In the genomic region with DNA sequence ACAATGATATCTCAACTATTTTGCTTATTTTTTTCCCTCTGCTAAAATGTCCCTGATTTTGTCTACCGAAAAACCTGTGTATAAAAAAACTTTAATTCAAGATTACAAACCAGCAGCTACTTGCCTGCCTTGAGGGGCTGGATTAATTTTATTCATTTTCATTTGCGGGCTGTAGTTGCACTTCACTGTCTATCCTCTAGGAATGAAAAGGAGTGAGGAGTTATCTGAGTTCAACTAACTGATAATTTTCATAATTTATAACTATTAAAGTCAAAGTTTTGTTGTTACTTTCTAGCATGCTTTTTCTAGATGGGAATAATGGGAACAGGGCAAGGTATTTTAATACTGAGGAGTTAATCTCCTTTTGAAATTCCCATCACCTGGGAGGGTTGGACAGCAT, we compare ENCODE assay signal across 8 cellular contexts. TPM values are rescaled to one million over a fixed set of nuclear protein-coding genes. Genes with fewer than 3 reads are reported as not detected.
DNase-seq lines count a peak whose midpoint lies in the region; FAIRE-seq and TF ChIP-seq lines count a peak whose summit lies in the region.
"Not testable (repeated sequence)": the region's sequence is repeated elsewhere in the genome, so short reads cannot be mapped to it uniquely, and the experiment has no call there.

No MANE protein-coding gene starts in this region.

- DNase-seq in DMS 273 (lab: John Stamatoyannopoulos, UW; ENCODE audit: unreplicated experiment) (peak; percentile 30), NCI-H82 (lab: John Stamatoyannopoulos, UW) (peak; percentile 2), SK-MEL-5 (ENCODE audit: low read depth, low spot score) (peak; percentile 13), astrocyte of the hippocampus (ENCODE audit: low read depth, low spot score) (peak; percentile 7)
- not testable (repeated sequence) for DNase-seq in HFFc6; H1 (ENCODE audit: low read depth in 1 of 2, low spot score in 2 of 2); glutamatergic neuron; progenitor cell of endocrine pancreas (ENCODE audit: low spot score, unreplicated experiment)

- CTCF ChIA-PET in H1 (lab: Charles Lee; ENCODE audit: partially characterized antibody), result not testable (repeated sequence)

- not testable (repeated sequence) for H2BK15ac ChIP-seq in H1 (ENCODE audit: low read length)

- not testable (repeated sequence) for H2BK12ac ChIP-seq in H1 (ENCODE audit: low read depth, low read length)

- H3K4me3 ChIP-seq in H1 (ENCODE audit: extremely low read depth in 1 of 4, insufficient read depth in 2 of 4, low read depth in 3 of 4, low read length in 4 of 4), result not testable (repeated sequence)

- not testable (repeated sequence) for H3K27ac ChIP-seq in H1 (ENCODE audit: low read depth, low read length)

- not testable (repeated sequence) for H3K14ac ChIP-seq in H1 (ENCODE audit: insufficient read length)

- peaks cover 14% of the 10 kb centered on the region for H3K27me3 Mint-ChIP-seq in HFFc6 (ENCODE audit: insufficient read depth)
- not testable (repeated sequence) for H3K27me3 Mint-ChIP-seq in glutamatergic neuron (ENCODE audit: unreplicated experiment); progenitor cell of endocrine pancreas

- POLR2A ChIA-PET in H1 (lab: Charles Lee; ENCODE audit: partially characterized antibody), result not testable (repeated sequence)

- peak; percentile 46 for TF ChIP-seq CTCF in HFFc6 (IDR thresholded peaks at IDR 0.05)
- not testable (repeated sequence) for TF ChIP-seq CTCF in H1 (IDR thresholded peaks at IDR 0.05; ENCODE audit: control extremely low read depth in 1 of 3, insufficient read depth in 1 of 3, low read depth in 1 of 3, low read length in 3 of 3)
- TF ChIP-seq CTCF in glutamatergic neuron (IDR thresholded peaks at IDR 0.05; ENCODE audit: partially characterized antibody, unreplicated experiment), result peak; percentile 60
- TF ChIP-seq CTCF in progenitor cell of endocrine pancreas (IDR thresholded peaks at IDR 0.05; ENCODE audit: unreplicated experiment), result peak; percentile 22

- not testable (repeated sequence) for H2BK120ac ChIP-seq in H1 (replicated peaks; ENCODE audit: low read depth, low read length)

- not testable (repeated sequence) for H3K27ac Mint-ChIP-seq in HFFc6; glutamatergic neuron (ENCODE audit: unreplicated experiment); progenitor cell of endocrine pancreas

- not testable (repeated sequence) for H3K36me3 ChIP-seq in H1 (ENCODE audit: control insufficient read depth in 2 of 4, insufficient read depth in 4 of 4, low read length in 3 of 4)

- H3K4me1 Mint-ChIP-seq in HFFc6 (ENCODE audit: low read depth); glutamatergic neuron (ENCODE audit: low read depth, unreplicated experiment); progenitor cell of endocrine pancreas (ENCODE audit: low read depth): not testable (repeated sequence)

- not testable (repeated sequence) for H3K36me3 Mint-ChIP-seq in HFFc6 (ENCODE audit: low read depth); glutamatergic neuron (ENCODE audit: unreplicated experiment); progenitor cell of endocrine pancreas (ENCODE audit: insufficient read depth)

- not testable (repeated sequence) for H4K8ac ChIP-seq in H1 (ENCODE audit: extremely low read depth, insufficient read depth, low read length)

- in situ Hi-C loops in SK-MEL-5 (cut with HindIII; ENCODE audit: low pct_unique_long_range_greater_than_20kb, low sequenced_read_pairs), result not testable (repeated sequence)

- WGBS in H1 (ENCODE audit: extremely low coverage in 1 of 2, insufficient coverage in 1 of 2, insufficient read length in 1 of 2, insufficient replicate concordance in 2 of 2, low coverage in 1 of 2, low lambda C conversion rate in 2 of 2, missing lambda C conversion rate in 1 of 2), 2 experiments, result 85% methylated on average over 2 of the region's 2 CpGs; no CpG with 5 or more reads in 1 of the 2 experiments

- H3K23ac ChIP-seq in H1 (ENCODE audit: insufficient read length), result not testable (repeated sequence)

- not testable (repeated sequence) for TF ChIP-seq RAD21 in H1 (IDR thresholded peaks at IDR 0.05 in 1 of 2, conservative IDR thresholded peaks at IDR 0.05 in 1 of 2; ENCODE audit: low read depth in 2 of 2, low read length in 2 of 2)

- H3K9me3 ChIP-seq in H1 (ENCODE audit: insufficient read depth in 2 of 2, low read depth in 1 of 2, low read length in 1 of 2), result not testable (repeated sequence)

- not testable (repeated sequence) for H3K4me3 Mint-ChIP-seq in HFFc6; glutamatergic neuron (ENCODE audit: unreplicated experiment); progenitor cell of endocrine pancreas (ENCODE audit: low read depth)

- H4K91ac ChIP-seq in H1 (replicated peaks; ENCODE audit: insufficient read length, low read length), result not testable (repeated sequence)

- not testable (repeated sequence) for H2BK20ac ChIP-seq in H1 (ENCODE audit: low read length)

- H3K27me3 ChIP-seq in H1 (replicated peaks in 1 of 4; ENCODE audit: control insufficient read depth in 3 of 4, extremely low read depth in 1 of 4, insufficient read depth in 3 of 4, low read length in 3 of 4), result not testable (repeated sequence)

- H3K79me1 ChIP-seq in H1 (ENCODE audit: low read depth, low read length), result not testable (repeated sequence)

- TF ChIP-seq POLR2A in H1 (IDR thresholded peaks at IDR 0.05; ENCODE audit: control extremely low read depth in 1 of 2, low read depth in 2 of 2, low read length in 2 of 2), result not testable (repeated sequence)

- H2AFZ ChIP-seq in H1 (ENCODE audit: low read length), result not testable (repeated sequence)

- H4K20me1 ChIP-seq in H1 (replicated peaks in 1 of 2; ENCODE audit: control insufficient read depth in 1 of 2, insufficient read depth in 2 of 2, low read length in 2 of 2), result not testable (repeated sequence)

- H3K9ac ChIP-seq in H1 (replicated peaks in 1 of 4; ENCODE audit: extremely low read depth in 1 of 4, low read depth in 3 of 4, low read length in 3 of 4), result not testable (repeated sequence)

- not testable (repeated sequence) for H2BK5ac ChIP-seq in H1 (ENCODE audit: low read depth, low read length)

- H3K9me3 Mint-ChIP-seq in HFFc6; glutamatergic neuron (ENCODE audit: unreplicated experiment); progenitor cell of endocrine pancreas (ENCODE audit: low read depth): not testable (repeated sequence)

- not testable (repeated sequence) for H3K56ac ChIP-seq in H1 (replicated peaks; ENCODE audit: insufficient read length, low read depth, low read length)

- not testable (repeated sequence) for H3K23me2 ChIP-seq in H1 (ENCODE audit: low read depth, low read length)

- TF ChIP-seq EP300 in H1 (IDR thresholded peaks at IDR 0.05; ENCODE audit: borderline replicate concordance in 1 of 2, low read depth in 2 of 2, low read length in 2 of 2), result not testable (repeated sequence)

- H3K4me2 ChIP-seq in H1 (ENCODE audit: insufficient read depth in 1 of 2, low read depth in 2 of 2, low read length in 2 of 2), result not testable (repeated sequence)

- H3K18ac ChIP-seq in H1 (ENCODE audit: extremely low read depth, low read length), result not testable (repeated sequence)

- H2AK5ac ChIP-seq in H1 (ENCODE audit: low read depth, low read length), result not testable (repeated sequence)

- H3K4me1 ChIP-seq in H1 (replicated peaks in 1 of 4; ENCODE audit: control insufficient read depth in 3 of 4, insufficient read depth in 4 of 4, low read length in 3 of 4), result not testable (repeated sequence)

- not testable (repeated sequence) for H3K79me2 ChIP-seq in H1 (ENCODE audit: control insufficient read depth in 1 of 2, insufficient read depth in 2 of 2, low read length in 2 of 2)

- not testable (repeated sequence) for H3K4ac ChIP-seq in H1 (replicated peaks; ENCODE audit: insufficient read length, low read depth, low read length)

- FAIRE-seq in H1 (lab: Jason Lieb, UNC), result peak; percentile 45

- not testable (repeated sequence) for H4K5ac ChIP-seq in H1 (ENCODE audit: insufficient read length, low read depth, low read length)

RNA-seq across cellular contexts. Expression of gene AGTPBP1, which starts 50.3 kb away (rescaled TPM):
- 10 to 100 TPM in 2 of 6 experiments, 1 to 10 TPM in 4; 8.2 to 11.0 (median 9.5) TPM for total RNA-seq in HFFc6 (2021; fragmentation: NEBNext Ultra II Directional; extraction: Animal tissue kit (Norgen Biotek cat#: 25700))
- total RNA-seq in SK-MEL-5 (2014; rRNA removed; shearing (Covaris generic)), result 15.8 and 17.9 TPM in 2 replicates
- polyA plus RNA-seq in SK-MEL-5 (2015; cell fraction: cytosol; rRNA removed), result 7.5 and 9.7 TPM in 2 replicates
- 20.2 and 27.5 TPM in 2 replicates for polyA plus RNA-seq in SK-MEL-5 (2015; cell fraction: nucleus; rRNA removed)
- total RNA-seq in H1 (2021; fragmentation: NEBNext Ultra II Directional; extraction: Animal tissue kit (Norgen Biotek cat#: 25700)), result 56.8 and 65.2 TPM in 2 replicates
- polyA plus RNA-seq in H1 (2011; rRNA removed), result 10.0 and 13.4 TPM in 2 replicates
- 21.5 TPM for polyA plus RNA-seq in H1 (2011; cell fraction: cytosol; rRNA removed)
- 7.0 TPM for polyA plus RNA-seq in H1 (2011; cell fraction: nucleus; rRNA removed)
- polyA plus RNA-seq in H1 (2012, experiment 1 of 2), result 18.9 to 31.0 TPM (median 23.8 TPM) in 4 replicates
- 1.2 TPM for polyA plus RNA-seq in H1 (2012, experiment 2 of 2)
- polyA plus RNA-seq in H1 (2013, experiment 1 of 2), result 23.4 TPM
- 23.1 TPM for polyA plus RNA-seq in H1 (2013, experiment 2 of 2)
- 34.2 and 52.0 TPM in 2 replicates for polyA minus RNA-seq in H1 (2011; rRNA and poly(A)+ RNA removed)
- 20.0 TPM for polyA minus RNA-seq in H1 (2011; cell fraction: cytosol; rRNA and poly(A)+ RNA removed)
- 41.8 TPM for polyA minus RNA-seq in H1 (2011; cell fraction: nucleus; rRNA and poly(A)+ RNA removed)
- 117 TPM for total RNA-seq in glutamatergic neuron (ENCODE audit: unreplicated experiment)
- 44.3 and 47.5 TPM in 2 replicates for total RNA-seq in progenitor cell of endocrine pancreas
